Comparison of ENCODE assay signal across 1 cellular context in genomic region chr2:31300309-31300708, GRCh38.
TF ChIP-seq lines count a peak whose summit lies in the region.

No MANE protein-coding gene starts in this region.

TF ChIP-seq in SK-N-SH treated with all-trans-retinoic acid at 6 μM for 48 hours, 23 proteins besides CTCF, POLR2A, EP300 and RAD21 (continued from another document):
- TF ChIP-seq TSHZ2 (CRISPR knock-in tag; IDR thresholded peaks at IDR 0.05) (0 out of 2 replicates have a peak, but pooled peaks have one; percentile 35), ZC3H10 (CRISPR knock-in tag; IDR thresholded peaks at IDR 0.05) (no peak), OSR1 (CRISPR knock-in tag; IDR thresholded peaks at IDR 0.05) (no peak), PPARA (CRISPR knock-in tag; IDR thresholded peaks at IDR 0.05; ENCODE audit: borderline replicate concordance) (no peak), ZNF70 (CRISPR knock-in tag; IDR thresholded peaks at IDR 0.05) (no peak), PATZ1 (CRISPR knock-in tag; IDR thresholded peaks at IDR 0.05; ENCODE audit: borderline replicate concordance) (no peak), ZNF565 (CRISPR knock-in tag; conservative IDR thresholded peaks at IDR 0.05; ENCODE audit: low read depth) (no peak), ESRRG (CRISPR knock-in tag; IDR thresholded peaks at IDR 0.05) (no peak), SNAI2 (CRISPR knock-in tag; IDR thresholded peaks at IDR 0.05) (peak; percentile 33; the same call in 1 of the 2 replicates), CSRNP3 (CRISPR knock-in tag; IDR thresholded peaks at IDR 0.05) (no peak), ZFP3 (CRISPR knock-in tag; IDR thresholded peaks at IDR 0.05) (peak; percentile 86), BACH2 (CRISPR knock-in tag; IDR thresholded peaks at IDR 0.05; ENCODE audit: borderline replicate concordance) (no peak), ZFP30 (CRISPR knock-in tag; IDR thresholded peaks at IDR 0.05) (peak; percentile 61; the same call in 1 of the 2 replicates), RARB (CRISPR knock-in tag; IDR thresholded peaks at IDR 0.05) (no peak)
